20 cellular contexts compared by ENCODE assay signal in the genomic region with DNA sequence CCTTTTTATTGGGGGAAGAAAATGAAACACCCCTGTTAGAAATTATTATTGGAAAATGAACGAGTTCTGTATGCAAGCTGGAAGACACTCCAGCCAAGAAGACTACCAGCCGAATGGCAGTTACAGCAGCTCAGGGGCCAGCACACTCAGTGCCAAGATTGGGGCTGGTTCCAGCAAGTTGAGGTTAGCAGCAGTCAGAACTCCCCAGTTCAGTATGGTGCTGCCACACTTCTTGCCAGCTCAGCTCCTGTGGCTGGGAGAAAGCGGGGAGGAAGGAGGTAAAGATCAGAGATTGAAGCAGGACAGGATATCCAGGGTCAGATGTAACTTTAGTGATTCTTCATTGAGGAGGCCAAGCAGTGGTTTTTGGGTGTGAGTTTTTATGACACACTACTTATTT.
DNase-seq lines count a peak whose midpoint lies in the region; ATAC-seq and TF ChIP-seq lines count a peak whose summit lies in the region.
"Had no signal": no experiment of that assay in that cellular context is flagged by ENCODE, and none has a peak within 500 bp of the region (broad histone marks: within the 10 kb centered on the region; RNA-seq: fewer than 3 reads in every experiment).

No MANE protein-coding gene starts in this region.

- no peak overlapping the region for H2BK5ac ChIP-seq in H9 (ENCODE audit: insufficient read length, low read length)

- no peak overlapping the region for H3K23ac ChIP-seq in H9 (ENCODE audit: insufficient read length, low read depth, low read length)

- CTCF ChIA-PET in Calu3 (lab: Charles Lee): interaction anchor here (1.1 kb wide), 1 partner anchor 214 kb away, joined by 4 read pairs; no protein-coding TSS in a partner anchor

- H4K20me1 ChIP-seq in H9 (ENCODE audit: control insufficient read depth, insufficient read depth, insufficient read length): no peaks in the 10 kb centered on the region

- no peaks in the 10 kb centered on the region for H3K36me3 Mint-ChIP-seq in Calu3 (ENCODE audit: insufficient read depth, unreplicated experiment)
- H3K36me3 Mint-ChIP-seq in endodermal cell (ENCODE audit: low read depth): no peaks in the 10 kb centered on the region
- no peaks in the 10 kb centered on the region for H3K36me3 Mint-ChIP-seq in H9 (ENCODE audit: insufficient read depth in 1 of 3, low read depth in 3 of 3)
- H3K36me3 Mint-ChIP-seq: IgD-negative memory B cell had no signal

- no peak overlapping the region for H3K4me3 Mint-ChIP-seq in Calu3 (ENCODE audit: low read depth, unreplicated experiment)
- no peak overlapping the region for H3K4me3 Mint-ChIP-seq in endodermal cell
- no peak overlapping the region for H3K4me3 Mint-ChIP-seq in H9
- H3K4me3 Mint-ChIP-seq: IgD-negative memory B cell had no signal

- no peak for TF ChIP-seq CTCF in Calu3 (IDR thresholded peaks at IDR 0.05; ENCODE audit: unreplicated experiment)
- TF ChIP-seq CTCF in endodermal cell (conservative IDR thresholded peaks at IDR 0.05): no peak
- no peak for TF ChIP-seq CTCF in left lung (IDR thresholded peaks at IDR 0.05)
- TF ChIP-seq CTCF in H9 (conservative IDR thresholded peaks at IDR 0.05): no peak

- intact Hi-C loops in Calu3 (cut with micrococcal nuclease; ENCODE audit: unreplicated experiment) (loop anchor here (5.0 kb wide), 1 partner anchor 83 kb away; no protein-coding TSS in a partner anchor), left lung (cut with DNase I) (no loop called here)

- H3K27me3 Mint-ChIP-seq in Calu3 (ENCODE audit: unreplicated experiment) (no peaks in the 10 kb centered on the region), endodermal cell (ENCODE audit: insufficient read depth) (peaks cover 11% of the 10 kb centered on the region), H9 (ENCODE audit: low read depth) (no peaks in the 10 kb centered on the region)

- no peak overlapping the region for H4K5ac ChIP-seq in H9 (ENCODE audit: insufficient read length, low read depth, low read length)

- no peaks in the 10 kb centered on the region for H3K9me3 ChIP-seq in endodermal cell (ENCODE audit: control insufficient read depth, low read length)
- peaks cover 0 to 6% of the 10 kb centered on the region in 2 donors for H3K9me3 ChIP-seq in left lung
- no peaks in the 10 kb centered on the region for H3K9me3 ChIP-seq in H9 (ENCODE audit: control insufficient read depth, low read depth, low read length)
- H3K9me3 ChIP-seq: BE2C, HAP-1, SK-N-SH had no signal

- H4K91ac ChIP-seq in H9 (ENCODE audit: insufficient read length, low read depth, low read length): no peak overlapping the region

- H3K18ac ChIP-seq in H9 (ENCODE audit: insufficient read length, low read depth, low read length): no peak overlapping the region

- no peak overlapping the region for H3K56ac ChIP-seq in H9 (ENCODE audit: insufficient read length, low read depth, low read length)

- whole genome bisulfite sequencing in endodermal cell (ENCODE audit: insufficient coverage in 1 of 2, insufficient read length in 1 of 2), 2 experiments: 86 to 93% methylated on average over 1 to 3 of the region's 3 CpGs
- no CpG with 5 or more reads among the region's 3 CpGs for WGBS in H9 (ENCODE audit: extremely low coverage, insufficient read length, low lambda C conversion rate)

- no peak overlapping the region for H2AFZ ChIP-seq in H9 (ENCODE audit: low read length)
- H2AFZ ChIP-seq: GM23248, PC-9 had no signal

- H2BK15ac ChIP-seq in H9 (ENCODE audit: low read depth, low read length): no peak overlapping the region

- H3K4me3 ChIP-seq in endodermal cell (ENCODE audit: low read length): peak overlapping the region; percentile 21
- H3K4me3 ChIP-seq in left lung: no peak overlapping the region
- H3K4me3 ChIP-seq: GM12878, GM23248, HAP-1, PC-9 had no signal

- H3K9me3 Mint-ChIP-seq in Calu3 (ENCODE audit: low read depth, unreplicated experiment) (no peaks in the 10 kb centered on the region), endodermal cell (peaks cover 2% of the 10 kb centered on the region), H9 (peaks cover 0 to 2% of the 10 kb centered on the region in 2 experiments; a peak in 1 of 5 replicates)

- no peak overlapping the region for H4K8ac ChIP-seq in H9 (replicated peaks; ENCODE audit: insufficient read length, low read depth, low read length)

- H3K4me2 ChIP-seq in H9 (ENCODE audit: insufficient read depth, insufficient read length, low read length): no peak overlapping the region
- H3K4me2 ChIP-seq: PC-9, SK-N-SH had no signal

- no peaks in the 10 kb centered on the region for H3K79me1 ChIP-seq in H9 (ENCODE audit: insufficient read depth, low read depth, low read length, poor library complexity, severe bottlenecking)

- ATAC-seq in left lung (peak; percentile 10), HG02973 (IDR thresholded peaks at IDR 0.05; ENCODE audit: unreplicated experiment) (no peak)
- ATAC-seq: GM12878 had no signal

- H2BK20ac ChIP-seq in H9 (ENCODE audit: low read depth, low read length, poor library complexity, severe bottlenecking): no peak overlapping the region

- H3K79me2 ChIP-seq in H9 (ENCODE audit: insufficient read depth, low read length): no peaks in the 10 kb centered on the region

- H3K27me3 ChIP-seq in endodermal cell (ENCODE audit: control insufficient read depth, insufficient read depth, low read length, poor library complexity, severe bottlenecking) (no peaks in the 10 kb centered on the region), left lung (no peaks in the 10 kb centered on the region), H9 (ENCODE audit: insufficient read depth, low read length) (no peaks in the 10 kb centered on the region)

- H2BK12ac ChIP-seq in H9 (ENCODE audit: insufficient read length, low read depth, low read length): no peak overlapping the region

- H3K27ac Mint-ChIP-seq in Calu3 (ENCODE audit: unreplicated experiment): peak overlapping the region; percentile 24
- no peak overlapping the region for H3K27ac Mint-ChIP-seq in endodermal cell
- H3K27ac Mint-ChIP-seq in H9: no peak overlapping the region; a peak in 2 of 7 replicates
- H3K27ac Mint-ChIP-seq: IgD-negative memory B cell had no signal

- H3K9ac ChIP-seq in endodermal cell (ENCODE audit: extremely low read depth, low read length, poor library complexity, severe bottlenecking) (no peak overlapping the region), H9 (ENCODE audit: extremely low read depth, insufficient read length, low read length) (no peak overlapping the region)
- H3K9ac ChIP-seq: GM23248, SK-N-SH had no signal

- no peak for DNase-seq in Calu3
- peak; percentile 12 for DNase-seq in M059J (ENCODE audit: low read depth)
- DNase-seq in endodermal cell: no peak
- DNase-seq in left lung: no peak
- DNase-seq in H9: no peak
- DNase-seq in activated CD8-positive, alpha-beta memory T cell treated with anti-CD3 and anti-CD28 coated beads for 24 hours: no peak
- DNase-seq: BE2C, DMS79 treated with DMSO at 0.1 percent for 48 hours, GM23248, NCI-H187, NCI-H446 treated with DMSO at 0.1 percent for 48 hours, NCI-H69, PC-9, SIG-M5, SK-N-SH had no signal

- H3K4me1 ChIP-seq in endodermal cell (ENCODE audit: control insufficient read depth, insufficient read depth, low read length) (peaks cover 4% of the 10 kb centered on the region), left lung (no peaks in the 10 kb centered on the region), H9 (ENCODE audit: insufficient read depth, low read length) (no peaks in the 10 kb centered on the region)
- H3K4me1 ChIP-seq: BE2C had no signal

- H3K23me2 ChIP-seq in H9 (ENCODE audit: insufficient read length, low read depth, low read length, poor library complexity, severe bottlenecking): no peaks in the 10 kb centered on the region

- no peak overlapping the region for H2BK120ac ChIP-seq in H9 (ENCODE audit: low read depth, low read length, poor library complexity, severe bottlenecking)

- H3T11ph ChIP-seq in H9 (ENCODE audit: low read length): no peak overlapping the region

- no TSS peak for BruUV-seq in Calu3 (replicated peaks; lab: Mats Ljungman, UMichigan)

- H2AK5ac ChIP-seq in H9 (ENCODE audit: insufficient read length, low read length): no peak overlapping the region

- no peaks in the 10 kb centered on the region for H3K36me3 ChIP-seq in endodermal cell (ENCODE audit: control insufficient read depth, insufficient read depth, low read length)
- no peaks in the 10 kb centered on the region for H3K36me3 ChIP-seq in left lung
- H3K36me3 ChIP-seq: BE2C, HAP-1 had no signal

- no peak overlapping the region; the same call in 1 of the 2 replicates for H3K14ac ChIP-seq in H9 (ENCODE audit: insufficient read depth, low read length)

- H3K4me1 Mint-ChIP-seq in Calu3 (ENCODE audit: low read depth, unreplicated experiment) (peaks cover 28% of the 10 kb centered on the region), endodermal cell (peaks cover 39% of the 10 kb centered on the region), H9 (peaks cover 12% of the 10 kb centered on the region in 2 experiments)

- H3K4ac ChIP-seq in H9 (ENCODE audit: low read depth, low read length): no peak overlapping the region

- H3K27ac ChIP-seq in endodermal cell (ENCODE audit: low read depth, low read length) (no peak overlapping the region), left lung (no peak overlapping the region), H9 (ENCODE audit: insufficient read length, low read depth, low read length) (no peak overlapping the region)
- H3K27ac ChIP-seq: GM23248, PC-9, RWPE1 had no signal
